1 cellular context compared by ENCODE assay signal in genomic region chr15:37058316-37058985, GRCh38.
TF ChIP-seq lines count a peak whose summit lies in the region.

No MANE protein-coding gene starts in this region.

TF ChIP-seq in H1, 55 proteins besides CTCF, POLR2A, EP300 and RAD21:
- TF ChIP-seq SP1 (IDR thresholded peaks at IDR 0.05; ENCODE audit: low read depth, low read length) (peak; percentile 43; the same call in 1 of the 2 replicates), JUN (IDR thresholded peaks at IDR 0.05; ENCODE audit: low read depth, low read length) (no peak), SIX5 (IDR thresholded peaks at IDR 0.05; ENCODE audit: low read depth, low read length) (no peak), HDAC6 (IDR thresholded peaks at IDR 0.05; ENCODE audit: low read depth, low read length) (no peak), MAFK (IDR thresholded peaks at IDR 0.05; ENCODE audit: low read depth, low read length) (no peak), SIN3A (conservative IDR thresholded peaks at IDR 0.05 in 1 of 2, IDR thresholded peaks at IDR 0.05 in 1 of 2; ENCODE audit: low read depth in 1 of 2, low read length in 2 of 2) (no peak), TEAD4 (IDR thresholded peaks at IDR 0.05; ENCODE audit: low read depth, low read length) (peak; percentile 59; the same call in 1 of the 2 replicates), TCF12 (IDR thresholded peaks at IDR 0.05; ENCODE audit: low read depth, low read length) (no peak), SAP30 (IDR thresholded peaks at IDR 0.05; ENCODE audit: insufficient read depth, insufficient replicate concordance, low read length) (no peak), PHF8 (conservative IDR thresholded peaks at IDR 0.05; ENCODE audit: low read depth, low read length) (no peak), GTF2F1 (IDR thresholded peaks at IDR 0.05; ENCODE audit: borderline replicate concordance, low read depth, low read length) (no peak), RFX5 (IDR thresholded peaks at IDR 0.05; ENCODE audit: borderline replicate concordance, low read depth, low read length) (no peak), POLR2AphosphoS5 (IDR thresholded peaks at IDR 0.05; ENCODE audit: low read depth, low read length) (no peak), ATF3 (IDR thresholded peaks at IDR 0.05; ENCODE audit: insufficient read depth, low read depth, low read length) (no peak)
